1 cellular context compared by ENCODE assay signal in the genomic region with DNA sequence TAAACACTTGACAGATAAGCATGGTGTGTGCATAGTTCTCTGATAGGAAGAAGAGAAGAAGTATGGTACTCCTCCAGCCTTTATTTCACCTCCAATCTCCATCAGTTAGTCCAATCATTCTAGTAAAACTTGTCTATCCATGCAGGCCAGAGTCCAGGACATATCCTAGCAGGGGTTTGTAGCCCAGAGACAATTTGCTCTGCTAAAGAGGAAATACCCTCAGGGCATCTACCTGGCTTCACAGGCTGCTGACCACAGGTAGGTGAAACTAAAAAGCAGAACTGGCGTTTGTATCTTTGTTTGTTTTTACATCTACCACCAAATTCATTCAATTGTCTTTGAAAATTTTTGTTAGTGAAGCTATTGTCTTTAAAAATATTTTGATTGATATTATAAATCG.
TF ChIP-seq lines count a peak whose summit lies in the region.

No MANE protein-coding gene starts in this region.

TF ChIP-seq in H1, 55 proteins besides CTCF, POLR2A, EP300 and RAD21 (continued from another document):
- TF ChIP-seq, protein P1, sequence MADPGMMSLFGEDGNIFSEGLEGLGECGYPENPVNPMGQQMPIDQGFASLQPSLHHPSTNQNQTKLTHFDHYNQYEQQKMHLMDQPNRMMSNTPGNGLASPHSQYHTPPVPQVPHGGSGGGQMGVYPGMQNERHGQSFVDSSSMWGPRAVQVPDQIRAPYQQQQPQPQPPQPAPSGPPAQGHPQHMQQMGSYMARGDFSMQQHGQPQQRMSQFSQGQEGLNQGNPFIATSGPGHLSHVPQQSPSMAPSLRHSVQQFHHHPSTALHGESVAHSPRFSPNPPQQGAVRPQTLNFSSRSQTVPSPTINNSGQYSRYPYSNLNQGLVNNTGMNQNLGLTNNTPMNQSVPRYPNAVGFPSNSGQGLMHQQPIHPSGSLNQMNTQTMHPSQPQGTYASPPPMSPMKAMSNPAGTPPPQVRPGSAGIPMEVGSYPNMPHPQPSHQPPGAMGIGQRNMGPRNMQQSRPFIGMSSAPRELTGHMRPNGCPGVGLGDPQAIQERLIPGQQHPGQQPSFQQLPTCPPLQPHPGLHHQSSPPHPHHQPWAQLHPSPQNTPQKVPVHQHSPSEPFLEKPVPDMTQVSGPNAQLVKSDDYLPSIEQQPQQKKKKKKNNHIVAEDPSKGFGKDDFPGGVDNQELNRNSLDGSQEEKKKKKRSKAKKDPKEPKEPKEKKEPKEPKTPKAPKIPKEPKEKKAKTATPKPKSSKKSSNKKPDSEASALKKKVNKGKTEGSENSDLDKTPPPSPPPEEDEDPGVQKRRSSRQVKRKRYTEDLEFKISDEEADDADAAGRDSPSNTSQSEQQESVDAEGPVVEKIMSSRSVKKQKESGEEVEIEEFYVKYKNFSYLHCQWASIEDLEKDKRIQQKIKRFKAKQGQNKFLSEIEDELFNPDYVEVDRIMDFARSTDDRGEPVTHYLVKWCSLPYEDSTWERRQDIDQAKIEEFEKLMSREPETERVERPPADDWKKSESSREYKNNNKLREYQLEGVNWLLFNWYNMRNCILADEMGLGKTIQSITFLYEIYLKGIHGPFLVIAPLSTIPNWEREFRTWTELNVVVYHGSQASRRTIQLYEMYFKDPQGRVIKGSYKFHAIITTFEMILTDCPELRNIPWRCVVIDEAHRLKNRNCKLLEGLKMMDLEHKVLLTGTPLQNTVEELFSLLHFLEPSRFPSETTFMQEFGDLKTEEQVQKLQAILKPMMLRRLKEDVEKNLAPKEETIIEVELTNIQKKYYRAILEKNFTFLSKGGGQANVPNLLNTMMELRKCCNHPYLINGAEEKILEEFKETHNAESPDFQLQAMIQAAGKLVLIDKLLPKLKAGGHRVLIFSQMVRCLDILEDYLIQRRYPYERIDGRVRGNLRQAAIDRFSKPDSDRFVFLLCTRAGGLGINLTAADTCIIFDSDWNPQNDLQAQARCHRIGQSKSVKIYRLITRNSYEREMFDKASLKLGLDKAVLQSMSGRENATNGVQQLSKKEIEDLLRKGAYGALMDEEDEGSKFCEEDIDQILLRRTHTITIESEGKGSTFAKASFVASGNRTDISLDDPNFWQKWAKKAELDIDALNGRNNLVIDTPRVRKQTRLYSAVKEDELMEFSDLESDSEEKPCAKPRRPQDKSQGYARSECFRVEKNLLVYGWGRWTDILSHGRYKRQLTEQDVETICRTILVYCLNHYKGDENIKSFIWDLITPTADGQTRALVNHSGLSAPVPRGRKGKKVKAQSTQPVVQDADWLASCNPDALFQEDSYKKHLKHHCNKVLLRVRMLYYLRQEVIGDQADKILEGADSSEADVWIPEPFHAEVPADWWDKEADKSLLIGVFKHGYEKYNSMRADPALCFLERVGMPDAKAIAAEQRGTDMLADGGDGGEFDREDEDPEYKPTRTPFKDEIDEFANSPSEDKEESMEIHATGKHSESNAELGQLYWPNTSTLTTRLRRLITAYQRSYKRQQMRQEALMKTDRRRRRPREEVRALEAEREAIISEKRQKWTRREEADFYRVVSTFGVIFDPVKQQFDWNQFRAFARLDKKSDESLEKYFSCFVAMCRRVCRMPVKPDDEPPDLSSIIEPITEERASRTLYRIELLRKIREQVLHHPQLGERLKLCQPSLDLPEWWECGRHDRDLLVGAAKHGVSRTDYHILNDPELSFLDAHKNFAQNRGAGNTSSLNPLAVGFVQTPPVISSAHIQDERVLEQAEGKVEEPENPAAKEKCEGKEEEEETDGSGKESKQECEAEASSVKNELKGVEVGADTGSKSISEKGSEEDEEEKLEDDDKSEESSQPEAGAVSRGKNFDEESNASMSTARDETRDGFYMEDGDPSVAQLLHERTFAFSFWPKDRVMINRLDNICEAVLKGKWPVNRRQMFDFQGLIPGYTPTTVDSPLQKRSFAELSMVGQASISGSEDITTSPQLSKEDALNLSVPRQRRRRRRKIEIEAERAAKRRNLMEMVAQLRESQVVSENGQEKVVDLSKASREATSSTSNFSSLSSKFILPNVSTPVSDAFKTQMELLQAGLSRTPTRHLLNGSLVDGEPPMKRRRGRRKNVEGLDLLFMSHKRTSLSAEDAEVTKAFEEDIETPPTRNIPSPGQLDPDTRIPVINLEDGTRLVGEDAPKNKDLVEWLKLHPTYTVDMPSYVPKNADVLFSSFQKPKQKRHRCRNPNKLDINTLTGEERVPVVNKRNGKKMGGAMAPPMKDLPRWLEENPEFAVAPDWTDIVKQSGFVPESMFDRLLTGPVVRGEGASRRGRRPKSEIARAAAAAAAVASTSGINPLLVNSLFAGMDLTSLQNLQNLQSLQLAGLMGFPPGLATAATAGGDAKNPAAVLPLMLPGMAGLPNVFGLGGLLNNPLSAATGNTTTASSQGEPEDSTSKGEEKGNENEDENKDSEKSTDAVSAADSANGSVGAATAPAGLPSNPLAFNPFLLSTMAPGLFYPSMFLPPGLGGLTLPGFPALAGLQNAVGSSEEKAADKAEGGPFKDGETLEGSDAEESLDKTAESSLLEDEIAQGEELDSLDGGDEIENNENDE (IDR thresholded peaks at IDR 0.05; ENCODE audit: insufficient replicate concordance, low read length): no peak
- no peak for TF ChIP-seq CHD2 (IDR thresholded peaks at IDR 0.05; ENCODE audit: low read length)
- TF ChIP-seq BACH1 (IDR thresholded peaks at IDR 0.05; ENCODE audit: low read length): no peak
- TF ChIP-seq, protein P2, sequence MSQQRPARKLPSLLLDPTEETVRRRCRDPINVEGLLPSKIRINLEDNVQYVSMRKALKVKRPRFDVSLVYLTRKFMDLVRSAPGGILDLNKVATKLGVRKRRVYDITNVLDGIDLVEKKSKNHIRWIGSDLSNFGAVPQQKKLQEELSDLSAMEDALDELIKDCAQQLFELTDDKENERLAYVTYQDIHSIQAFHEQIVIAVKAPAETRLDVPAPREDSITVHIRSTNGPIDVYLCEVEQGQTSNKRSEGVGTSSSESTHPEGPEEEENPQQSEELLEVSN (IDR thresholded peaks at IDR 0.05): no peak
- TF ChIP-seq EGR1 (IDR thresholded peaks at IDR 0.05; ENCODE audit: borderline replicate concordance, low read depth, low read length): no peak
- TF ChIP-seq SP2 (IDR thresholded peaks at IDR 0.05; ENCODE audit: low read length): no peak
